18 cellular contexts compared by ENCODE assay signal in genomic region chr7:35248576-35249536, GRCh38. TPM values are rescaled to one million over a fixed set of nuclear protein-coding genes. Genes with fewer than 3 reads are reported as not detected.
DNase-seq lines count a peak whose midpoint lies in the region; ATAC-seq and TF ChIP-seq lines count a peak whose summit lies in the region.
"Had no signal": no experiment of that assay in that cellular context is flagged by ENCODE, and none has a peak within 500 bp of the region (broad histone marks: within the 10 kb centered on the region; RNA-seq: fewer than 3 reads in every experiment).

No MANE protein-coding gene starts in this region.

- H2AFZ ChIP-seq in hepatocyte (no peak overlapping the region), osteoblast (ENCODE audit: low read length) (no peak overlapping the region)

- H3K79me2 ChIP-seq in hepatocyte: peaks cover 24% of the 10 kb centered on the region
- no peaks in the 10 kb centered on the region for H3K79me2 ChIP-seq in osteoblast (ENCODE audit: insufficient read depth, low read length)

- TF ChIP-seq CTCF in WTC11 (IDR thresholded peaks at IDR 0.05) (no peak), hepatocyte (IDR thresholded peaks at IDR 0.05; ENCODE audit: poor library complexity) (no peak), osteoblast (IDR thresholded peaks at IDR 0.05; ENCODE audit: extremely low read depth, low read depth, low read length) (no peak), thyroid gland (IDR thresholded peaks at IDR 0.05) (no peak)
- TF ChIP-seq CTCF in CD8-positive, alpha-beta T cell (IDR thresholded peaks at IDR 0.05): no peak

- H3K4me2 ChIP-seq in hepatocyte (peak overlapping the region; percentile 93), osteoblast (ENCODE audit: insufficient read depth, low read length) (no peak overlapping the region)
- H3K4me2 ChIP-seq: BLaER1 had no signal

- no peaks in the 10 kb centered on the region for H3K36me3 ChIP-seq in hepatocyte (replicated peaks; ENCODE audit: insufficient read depth, low read depth)
- no peaks in the 10 kb centered on the region for H3K36me3 ChIP-seq in osteoblast (ENCODE audit: insufficient read depth, low read length)
- no peaks in the 10 kb centered on the region for H3K36me3 ChIP-seq in CD8-positive, alpha-beta T cell (ENCODE audit: insufficient read depth, low read length)
- H3K36me3 ChIP-seq in thyroid gland: no peaks in the 10 kb centered on the region
- H3K36me3 ChIP-seq: BLaER1, transverse colon had no signal

- CTCF ChIA-PET in WTC11 (lab: Charles Lee): interaction anchor here (0.7 to 2.1 kb wide), 10 partner anchors 9 to 345 kb away, joined by 3 to 11 read pairs (median 4); no protein-coding TSS in a partner anchor
- CTCF ChIA-PET in CD8-positive, alpha-beta T cell (lab: Charles Lee): no interaction called here

- 37% methylated on average over 21 of the region's 21 CpGs for WGBS in hepatocyte (ENCODE audit: low lambda C conversion rate, missing lambda C conversion rate)
- WGBS in thyroid gland, 2 donors: 13 to 20% methylated on average over 20 to 21 of the region's 21 CpGs

- H3K4me1 Mint-ChIP-seq in WTC11: peaks cover 40% of the 10 kb centered on the region
- H3K4me1 Mint-ChIP-seq in CD8-positive, alpha-beta T cell (ENCODE audit: low read depth): peaks cover 17% of the 10 kb centered on the region
- H3K4me1 Mint-ChIP-seq: stimulated activated effector memory CD8-positive, alpha-beta T cell treated with anti-CD3 and anti-CD28 coated beads, Interleukin-12 subunit alpha, Interleukin-12 subunit beta, amount 100 ng/mL, for 72 hours had no signal

- H3K27me3 ChIP-seq in hepatocyte (peaks cover 64% of the 10 kb centered on the region), osteoblast (ENCODE audit: insufficient read depth, low read length) (peaks cover 66% of the 10 kb centered on the region), thyroid gland (peaks cover 25% of the 10 kb centered on the region)
- peaks cover 7% of the 10 kb centered on the region for H3K27me3 ChIP-seq in CD8-positive, alpha-beta T cell (ENCODE audit: insufficient read depth, low read length)

- no peak for TF ChIP-seq POLR2A in thyroid gland (IDR thresholded peaks at IDR 0.05)

- H3K27me3 Mint-ChIP-seq in WTC11 (ENCODE audit: low read depth): peaks cover 84% of the 10 kb centered on the region
- H3K27me3 Mint-ChIP-seq in CD8-positive, alpha-beta T cell (ENCODE audit: low read depth): peaks cover 76% of the 10 kb centered on the region

- H3K9me3 ChIP-seq in hepatocyte (ENCODE audit: low read depth) (no peaks in the 10 kb centered on the region), osteoblast (ENCODE audit: low read depth, low read length) (no peaks in the 10 kb centered on the region), thyroid gland (no peaks in the 10 kb centered on the region)
- no peaks in the 10 kb centered on the region for H3K9me3 ChIP-seq in CD8-positive, alpha-beta T cell (ENCODE audit: low read length)
- H3K9me3 ChIP-seq: transverse colon had no signal

- no peaks in the 10 kb centered on the region for H3K36me3 Mint-ChIP-seq in WTC11
- H3K36me3 Mint-ChIP-seq in CD8-positive, alpha-beta T cell: no peaks in the 10 kb centered on the region
- H3K36me3 Mint-ChIP-seq: stimulated activated effector memory CD8-positive, alpha-beta T cell treated with anti-CD3 and anti-CD28 coated beads, Interleukin-12 subunit alpha, Interleukin-12 subunit beta, amount 100 ng/mL, for 72 hours had no signal

- DNase-seq in HT1080 (ENCODE audit: low read depth) (peak; percentile 18), WTC11 (ENCODE audit: low spot score) (peak; percentile 36), hepatocyte (ENCODE audit: low spot score) (no peak), osteoblast (ENCODE audit: insufficient read length, low spot score, missing footprints) (peak; percentile 39), thyroid gland (no peak)
- DNase-seq in CD8-positive, alpha-beta T cell: no peak
- DNase-seq: activated CD4-positive, alpha-beta T cell treated with anti-CD3 and anti-CD28 coated beads for 1 hour; activated gamma-delta T cell treated with Interleukin-2 at 50 U/mL for 16 hours; amygdala; DMS 273 treated with DMSO at 0.1 percent for 48 hours; KBM-7; NCI-H1105; T1000; transverse colon had no signal

- no peak overlapping the region for H3K27ac ChIP-seq in hepatocyte
- no peak overlapping the region for H3K27ac ChIP-seq in osteoblast (ENCODE audit: low read depth, low read length)
- H3K27ac ChIP-seq in CD8-positive, alpha-beta T cell (ENCODE audit: low read depth, low read length): no peak overlapping the region
- H3K27ac ChIP-seq in thyroid gland: no peak overlapping the region
- H3K27ac ChIP-seq: BLaER1, epithelial cell of prostate, transverse colon had no signal

- H4K20me1 ChIP-seq in hepatocyte (ENCODE audit: insufficient read depth, poor library complexity, severe bottlenecking): no peaks in the 10 kb centered on the region
- no peaks in the 10 kb centered on the region for H4K20me1 ChIP-seq in osteoblast (ENCODE audit: insufficient read depth, low read length)
- H4K20me1 ChIP-seq: BLaER1 had no signal

- intact Hi-C loops in CD8-positive, alpha-beta T cell (cut with DNase I, micrococcal nuclease): no loop called here
- intact Hi-C loops in thyroid gland (cut with DNase I): no loop called here

- H3K4me3 ChIP-seq in hepatocyte (no peak overlapping the region), osteoblast (ENCODE audit: insufficient read depth, low read length) (no peak overlapping the region), thyroid gland (replicated peaks in 1 of 3) (no peak overlapping the region)
- H3K4me3 ChIP-seq in CD8-positive, alpha-beta T cell (ENCODE audit: low read depth, low read length): no peak overlapping the region
- H3K4me3 ChIP-seq: BLaER1, transverse colon had no signal

- peak; percentile 59 for ATAC-seq in WTC11
- no peak for ATAC-seq in HG02970 (IDR thresholded peaks at IDR 0.05; ENCODE audit: low FRiP score, unreplicated experiment)
- ATAC-seq in CD8-positive, alpha-beta T cell: no peak

- H3K4me1 ChIP-seq in hepatocyte (ENCODE audit: insufficient read depth): peaks cover 4% of the 10 kb centered on the region
- H3K4me1 ChIP-seq in osteoblast (ENCODE audit: insufficient read depth, low read length): no peaks in the 10 kb centered on the region
- no peaks in the 10 kb centered on the region for H3K4me1 ChIP-seq in CD8-positive, alpha-beta T cell (ENCODE audit: insufficient read depth, low read length)
- peaks cover 4 to 7% of the 10 kb centered on the region in 2 donors for H3K4me1 ChIP-seq in thyroid gland

- no peak overlapping the region for H3K27ac Mint-ChIP-seq in WTC11
- H3K27ac Mint-ChIP-seq in CD8-positive, alpha-beta T cell: no peak overlapping the region
- H3K27ac Mint-ChIP-seq: stimulated activated effector memory CD8-positive, alpha-beta T cell treated with anti-CD3 and anti-CD28 coated beads, Interleukin-12 subunit alpha, Interleukin-12 subunit beta, amount 100 ng/mL, for 72 hours had no signal

- no peaks in the 10 kb centered on the region for H3K9me2 ChIP-seq in hepatocyte (replicated peaks; ENCODE audit: insufficient read depth)

- H3K4me3 Mint-ChIP-seq in WTC11: peak overlapping the region; percentile 84
- H3K4me3 Mint-ChIP-seq in CD8-positive, alpha-beta T cell: no peak overlapping the region
- H3K4me3 Mint-ChIP-seq: stimulated activated effector memory CD8-positive, alpha-beta T cell treated with anti-CD3 and anti-CD28 coated beads, Interleukin-12 subunit alpha, Interleukin-12 subunit beta, amount 100 ng/mL, for 72 hours had no signal

- no peaks in the 10 kb centered on the region for H3K9me3 Mint-ChIP-seq in WTC11
- no peaks in the 10 kb centered on the region for H3K9me3 Mint-ChIP-seq in CD8-positive, alpha-beta T cell
- H3K9me3 Mint-ChIP-seq: stimulated activated effector memory CD8-positive, alpha-beta T cell treated with anti-CD3 and anti-CD28 coated beads, Interleukin-12 subunit alpha, Interleukin-12 subunit beta, amount 100 ng/mL, for 72 hours had no signal

- POLR2A ChIA-PET in WTC11 (lab: Charles Lee): interaction anchor here (1.1 to 1.4 kb wide), 2 partner anchors 9 to 12 kb away, joined by 3 to 5 read pairs; no protein-coding TSS in a partner anchor
- POLR2A ChIA-PET in CD8-positive, alpha-beta T cell (lab: Charles Lee): no interaction called here

TF ChIP-seq in WTC11, 78 proteins besides CTCF, POLR2A, EP300 and RAD21:
- TF ChIP-seq ZNF263 (CRISPR knock-in tag; IDR thresholded peaks at IDR 0.05; ENCODE audit: low read depth): no peak
- TF ChIP-seq TCF7 (CRISPR knock-in tag; IDR thresholded peaks at IDR 0.05; ENCODE audit: low read depth): no peak
- TF ChIP-seq, protein P1, sequence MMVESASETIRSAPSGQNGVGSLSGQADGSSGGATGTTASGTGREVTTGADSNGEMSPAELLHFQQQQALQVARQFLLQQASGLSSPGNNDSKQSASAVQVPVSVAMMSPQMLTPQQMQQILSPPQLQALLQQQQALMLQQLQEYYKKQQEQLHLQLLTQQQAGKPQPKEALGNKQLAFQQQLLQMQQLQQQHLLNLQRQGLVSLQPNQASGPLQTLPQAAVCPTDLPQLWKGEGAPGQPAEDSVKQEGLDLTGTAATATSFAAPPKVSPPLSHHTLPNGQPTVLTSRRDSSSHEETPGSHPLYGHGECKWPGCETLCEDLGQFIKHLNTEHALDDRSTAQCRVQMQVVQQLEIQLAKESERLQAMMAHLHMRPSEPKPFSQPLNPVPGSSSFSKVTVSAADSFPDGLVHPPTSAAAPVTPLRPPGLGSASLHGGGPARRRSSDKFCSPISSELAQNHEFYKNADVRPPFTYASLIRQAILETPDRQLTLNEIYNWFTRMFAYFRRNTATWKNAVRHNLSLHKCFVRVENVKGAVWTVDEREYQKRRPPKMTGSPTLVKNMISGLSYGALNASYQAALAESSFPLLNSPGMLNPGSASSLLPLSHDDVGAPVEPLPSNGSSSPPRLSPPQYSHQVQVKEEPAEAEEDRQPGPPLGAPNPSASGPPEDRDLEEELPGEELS (CRISPR knock-in tag; IDR thresholded peaks at IDR 0.05): no peak

RNA-seq across cellular contexts. Expression of gene TBX20, which starts 5.0 kb away (rescaled TPM):
- total RNA-seq in HT1080 (2014; rRNA removed; shearing (Covaris generic)): 0.57 and 0.74 TPM in 2 replicates
- not detected in 2 replicates for polyA plus RNA-seq in HT1080 (2015; cell fraction: cytosol; rRNA removed)
- 0.72 TPM in 1 of 2 replicates, not detected in the other for polyA plus RNA-seq in HT1080 (2015; cell fraction: nucleus; rRNA removed)
- total RNA-seq in WTC11 (2021) (0.24 to 0.37 TPM (median 0.25 TPM) in 3 replicates), hepatocyte (14.7 and 14.8 TPM in 2 replicates), osteoblast (not detected in 2 replicates), thyroid gland (under 1 TPM in 2 of 4 donors, not detected in 2; 0.22 to 0.27 TPM)
- polyA plus RNA-seq in hepatocyte: 2.4 and 4.5 TPM in 2 replicates
- not detected for total RNA-seq in CD8-positive, alpha-beta T cell
- total RNA-seq: transverse colon had no signal

Comparison
In these comparisons a context has a peak if more than half of its experiments do, and no peak if none do; other contexts are left out.
1. DNase-seq: peak in HT1080 (single experiment), WTC11 (single experiment) and osteoblast (single experiment); none in hepatocyte (single experiment), CD8-positive, alpha-beta T cell (0 of 7) and thyroid gland (0 of 2).